Comparison of ENCODE assay signal across 8 cellular contexts in genomic region chr2:170770304-170771048, GRCh38. TPM values are rescaled to one million over a fixed set of nuclear protein-coding genes. Genes with fewer than 3 reads are reported as not detected.
A peak's percentile ranks its signal among the peaks of the same experiment; 100 is the strongest.
DNase-seq lines count a peak whose midpoint lies in the region; ATAC-seq and TF ChIP-seq lines count a peak whose summit lies in the region.

Gene ERICH2, plus strand, starts transcription at chr2:170770378. Its CDS starts 304 bp downstream, at chr2:170770682.

- H3K9ac ChIP-seq in NT2/D1 (ENCODE audit: insufficient read length, low read depth) (peak within 1 kb of the TSS; percentile 97), mucosa of rectum (ENCODE audit: low read depth in 1 of 2, low read length in 2 of 2) (peak within 1 kb of the TSS; percentile 72 to 75)

- peak within 1 kb of the TSS; percentile 56 to 74 for H3K27ac ChIP-seq in mucosa of rectum (ENCODE audit: low read depth in 2 of 2, low read length in 2 of 2)

- peak; percentile 33 for TF ChIP-seq CTCF in epithelial cell of proximal tubule (conservative IDR thresholded peaks at IDR 0.05; ENCODE audit: low read depth, low read length)

- H3K4me1 ChIP-seq in NT2/D1 (ENCODE audit: insufficient read depth, insufficient read length): no peaks in the 10 kb centered on the region
- peaks cover 5 to 9% of the 10 kb centered on the region in 2 donors for H3K4me1 ChIP-seq in mucosa of rectum (ENCODE audit: control insufficient read depth in 2 of 2, insufficient read depth in 2 of 2, low read length in 2 of 2)

- no peaks in the 10 kb centered on the region for H3K27me3 ChIP-seq in NT2/D1 (ENCODE audit: insufficient read depth, insufficient read length)
- H3K27me3 ChIP-seq in mucosa of rectum (ENCODE audit: control insufficient read depth in 2 of 2, insufficient read depth in 2 of 2, low read length in 2 of 2): no peaks in the 10 kb centered on the region

- H3K4me3 ChIP-seq in NT2/D1 (ENCODE audit: insufficient read length, low read depth) (peak within 1 kb of the TSS; percentile 92), epithelial cell of proximal tubule (ENCODE audit: low read depth, low read length) (peak within 1 kb of the TSS; percentile 91), mucosa of rectum (ENCODE audit: low read length in 2 of 2) (peak within 1 kb of the TSS; percentile 82 to 87)

- H3K9me3 ChIP-seq in NT2/D1 (ENCODE audit: insufficient read depth, low read length) (no peaks in the 10 kb centered on the region), mucosa of rectum (ENCODE audit: control insufficient read depth in 2 of 2, low read length in 2 of 2) (no peaks in the 10 kb centered on the region)

- ATAC-seq in GM19455 (IDR thresholded peaks at IDR 0.05; ENCODE audit: unreplicated experiment): peak; percentile 83

- DNase-seq in C1 segment of cervical spinal cord (lab: John Stamatoyannopoulos, UW) (peak; percentile 9 to 79 (median 48)), HPDE6-E6E7 (ENCODE audit: extremely low spot score) (peak; percentile 79), NT2/D1 (ENCODE audit: low read depth, low spot score) (peak; percentile 82), activated T-cell treated with anti-CD3 and anti-CD28 coated beads for 1 hour (ENCODE audit: low read depth) (peak; percentile 35), epithelial cell of proximal tubule (ENCODE audit: low read depth) (peak; percentile 53)
- DNase-seq in stimulated activated CD8-positive, alpha-beta memory T cell treated with anti-CD3 and anti-CD28 coated beads, Interleukin-4, amount 100 ng/mL, for 24 hours (ENCODE audit: low read depth): peak; percentile 56

- H3K36me3 ChIP-seq in NT2/D1 (ENCODE audit: insufficient read depth, insufficient read length, low read length) (peaks cover 7% of the 10 kb centered on the region), mucosa of rectum (ENCODE audit: control insufficient read depth in 2 of 2, insufficient read depth in 2 of 2, low read length in 2 of 2) (no peaks in the 10 kb centered on the region)

RNA-seq across cellular contexts. Expression of gene ERICH2, which starts in this region (rescaled TPM):
- total RNA-seq in epithelial cell of proximal tubule: not detected in 2 replicates

Comparison
In these comparisons a context has a peak if more than half of its experiments do, and no peak if none do; other contexts are left out.
1. Peak in every context shown above with its lines: DNase-seq, ATAC-seq, H3K4me3 ChIP-seq and H3K27ac ChIP-seq.
2. Peak in DNase-seq and H3K4me3 ChIP-seq in epithelial cell of proximal tubule; RNA of the gene not detected or under 1 TPM.